In the genomic region with DNA sequence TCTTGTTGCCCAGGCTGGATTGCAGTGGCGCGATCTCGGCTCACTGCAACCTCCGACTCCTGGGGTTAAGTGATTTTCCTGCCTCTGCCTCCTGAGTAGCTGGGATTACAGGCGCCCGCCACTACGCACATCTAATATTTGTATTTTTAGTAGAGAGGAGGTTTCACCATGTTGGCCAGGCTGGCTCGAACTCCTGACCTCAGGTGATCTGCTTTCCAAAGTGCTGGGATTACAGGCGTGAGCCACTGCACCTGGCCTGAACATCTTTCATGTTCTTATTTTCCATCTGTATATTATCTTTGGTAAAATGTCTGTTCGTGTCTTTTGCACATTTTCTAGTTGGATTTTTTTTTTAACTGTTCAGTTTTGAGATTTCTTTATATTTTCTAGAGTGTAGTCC, we compare ENCODE assay signal across 16 cellular contexts. TPM values are rescaled to one million over a fixed set of nuclear protein-coding genes. Genes with fewer than 3 reads are reported as not detected.
"Had no signal": no experiment of that assay in that cellular context is flagged by ENCODE, and none has a peak within 500 bp of the region (broad histone marks: within the 10 kb centered on the region; RNA-seq: fewer than 3 reads in every experiment).

No MANE protein-coding gene starts in this region.

RNA-seq across cellular contexts. Expression of gene DUSP21, which starts 46.9 kb away (rescaled TPM):
- total RNA-seq: activated B cell treated with CpG ODN at 0.5 μM for 24 hours; activated CD4-positive, alpha-beta memory T cell treated with anti-CD3 and anti-CD28 coated beads for 36 hours; activated CD4-positive, alpha-beta T cell treated with anti-CD3 and anti-CD28 coated beads, Interleukin-2, amount 10 ng/mL, durations not matched to agents 24 days and 14 days; activated CD8-positive, alpha-beta memory T cell treated with anti-CD3 and anti-CD28 coated beads for 36 hours; activated CD8-positive, alpha-beta T cell treated with anti-CD3 and anti-CD28 coated beads for 36 hours; activated naive CD4-positive, alpha-beta T cell treated with anti-CD3 and anti-CD28 coated beads for 36 hours; activated naive CD8-positive, alpha-beta T cell treated with anti-CD3 and anti-CD28 coated beads, Interleukin-2, amount 10 ng/mL, durations not matched to agents 7 days and 5 days; activated T-cell treated with anti-CD3 and anti-CD28 coated beads, Interleukin-2, amount 50 U/mL, for 4 hours; activated T-cell treated with anti-CD3 and anti-CD28 coated beads, Interleukin-2, amount 50 U/mL, for 72 hours; activated T-helper 1 cell treated with anti-CD3 and anti-CD28 coated beads, Interleukin-12 subunit alpha, Interleukin-12 subunit beta, Interleukin-2, Interleukin-4 antibody, amounts not matched to agents 30 ng/mL and 10 ng/mL and 1 ng/mL, durations not matched to agents 14 hours and 24 hours and 36 hours; activated T-helper 17 cell treated with anti-CD3 and anti-CD28 coated beads, Interleukin-2, amount 50 U/mL, for 72 hours; ascending aorta; bronchial epithelial cell; cardiac muscle cell; chondrocyte had no signal
- polyA plus RNA-seq: adipose tissue, cardiac muscle cell had no signal
